Comparison of ENCODE assay signal across 21 cellular contexts in genomic region chr2:47022399-47022798, GRCh38.
DNase-seq lines count a peak whose midpoint lies in the region; ATAC-seq and TF ChIP-seq lines count a peak whose summit lies in the region.
"Had no signal": no experiment of that assay in that cellular context is flagged by ENCODE, and none has a peak within 500 bp of the region (broad histone marks: within the 10 kb centered on the region; RNA-seq: fewer than 3 reads in every experiment).

No MANE protein-coding gene starts in this region.

- CTCF ChIA-PET in CD8-positive, alpha-beta T cell (lab: Charles Lee) = interaction anchor here (1.0 kb wide), 1 partner anchor 11 kb away, joined by 3 read pairs; no protein-coding TSS in a partner anchor

- POLR2A ChIA-PET in CD8-positive, alpha-beta T cell (lab: Charles Lee) = no interaction called here

- no peak overlapping the region for H3K4me3 Mint-ChIP-seq in T-helper 2 cell treated with Interferon-gamma antibody and Interleukin-4, amounts not matched to agents 5 μg/mL and 100 μg/mL, for 36 hours
- no peak overlapping the region for H3K4me3 Mint-ChIP-seq in CD8-positive, alpha-beta T cell
- no peak overlapping the region for H3K4me3 Mint-ChIP-seq in activated naive CD8-positive, alpha-beta T cell treated with anti-CD3 and anti-CD28 coated beads for 36 hours
- H3K4me3 Mint-ChIP-seq: activated CD4-positive, alpha-beta memory T cell treated with anti-CD3 and anti-CD28 coated beads for 36 hours; GM23338 had no signal

- no peak for TF ChIP-seq POLR2A in transverse colon (IDR thresholded peaks at IDR 0.05)

- intact Hi-C loops in CD8-positive, alpha-beta T cell (cut with DNase I, micrococcal nuclease) = no loop called here
- intact Hi-C loops in transverse colon (cut with DNase I; ENCODE audit: low total_unique reads) = no loop called here

- 92% methylated on average over 10 of the region's 10 CpGs; no CpG with 5 or more reads in 1 of the 2 donors for WGBS in transverse colon (ENCODE audit: low coverage in 1 of 2), 2 donors

- no peak for ATAC-seq in CD8-positive, alpha-beta T cell
- ATAC-seq in HG03432 (IDR thresholded peaks at IDR 0.05; ENCODE audit: unreplicated experiment) = no peak
- ATAC-seq: GM23338, sciatic nerve, upper lobe of right lung had no signal

- in situ Hi-C loops in transverse colon (cut with MboI; ENCODE audit: low pct_ligation_motif_present in 1 of 4, low pct_unique_long_range_greater_than_20kb in 1 of 4, low sequenced_read_pairs in 3 of 4) (loop anchor here in 1 of 4 donors (25.0 kb wide), 1 partner anchor 140 kb away; the partner anchor contains the start of gene STPG4), ACHN (cut with HindIII; ENCODE audit: low pct_ligation_motif_present, low pct_unique_long_range_greater_than_20kb, low sequenced_read_pairs) (loop anchor here (25.0 kb wide), 2 partner anchors 140 to 290 kb away; partner anchors contain the start of gene STPG4)

- no peaks in the 10 kb centered on the region for H3K79me2 ChIP-seq in osteoblast (ENCODE audit: insufficient read depth, low read length)

- H3K9me3 ChIP-seq in CD8-positive, alpha-beta T cell (ENCODE audit: low read length) = no peaks in the 10 kb centered on the region
- H3K9me3 ChIP-seq in osteoblast (ENCODE audit: low read depth, low read length) = no peaks in the 10 kb centered on the region
- H3K9me3 ChIP-seq in transverse colon = no peaks in the 10 kb centered on the region
- H3K9me3 ChIP-seq: SK-N-SH, upper lobe of right lung had no signal

- H3K9me3 Mint-ChIP-seq in T-helper 2 cell treated with Interferon-gamma antibody and Interleukin-4, amounts not matched to agents 5 μg/mL and 100 μg/mL, for 36 hours = no peaks in the 10 kb centered on the region
- no peaks in the 10 kb centered on the region for H3K9me3 Mint-ChIP-seq in CD8-positive, alpha-beta T cell
- no peaks in the 10 kb centered on the region for H3K9me3 Mint-ChIP-seq in activated naive CD8-positive, alpha-beta T cell treated with anti-CD3 and anti-CD28 coated beads for 36 hours
- H3K9me3 Mint-ChIP-seq: activated CD4-positive, alpha-beta memory T cell treated with anti-CD3 and anti-CD28 coated beads for 36 hours; GM23338 had no signal

- H3K27ac Mint-ChIP-seq in T-helper 2 cell treated with Interferon-gamma antibody and Interleukin-4, amounts not matched to agents 5 μg/mL and 100 μg/mL, for 36 hours = peak overlapping the region; percentile 51
- peak overlapping the region; percentile 85 for H3K27ac Mint-ChIP-seq in CD8-positive, alpha-beta T cell
- H3K27ac Mint-ChIP-seq in activated naive CD8-positive, alpha-beta T cell treated with anti-CD3 and anti-CD28 coated beads for 36 hours = peak overlapping the region; percentile 30
- H3K27ac Mint-ChIP-seq: activated CD4-positive, alpha-beta memory T cell treated with anti-CD3 and anti-CD28 coated beads for 36 hours; GM23338 had no signal

- DNase-seq in T-helper 2 cell treated with Interferon-gamma antibody and Interleukin-4, amounts not matched to agents 5 μg/mL and 100 μg/mL, for 36 hours (ENCODE audit: low spot score) = no peak
- DNase-seq in T-helper 2 cell = no peak
- no peak for DNase-seq in CD8-positive, alpha-beta T cell
- DNase-seq in activated naive CD8-positive, alpha-beta T cell treated with anti-CD3 and anti-CD28 coated beads for 36 hours = no peak
- peak; percentile 58 for DNase-seq in osteoblast (ENCODE audit: insufficient read length, low spot score, missing footprints)
- no peak for DNase-seq in transverse colon
- DNase-seq in ACHN = no peak
- DNase-seq: activated CD4-positive, alpha-beta memory T cell treated with anti-CD3 and anti-CD28 coated beads for 36 hours; caudate nucleus; DMS79; GF-D8; Karpas-422; MV-4-11; NCI-H146; NCI-H69; SK-N-SH; T-helper 9 cell; upper lobe of right lung had no signal

- H3K4me3 ChIP-seq in CD8-positive, alpha-beta T cell (ENCODE audit: low read depth, low read length) = no peak overlapping the region
- H3K4me3 ChIP-seq in osteoblast (ENCODE audit: insufficient read depth, low read length) (no peak overlapping the region), transverse colon (no peak overlapping the region)
- H3K4me3 ChIP-seq: GM23338, upper lobe of right lung had no signal

- H4K20me1 ChIP-seq in osteoblast (ENCODE audit: insufficient read depth, low read length) = peaks cover 10% of the 10 kb centered on the region

- H3K27ac ChIP-seq in CD8-positive, alpha-beta T cell (ENCODE audit: low read depth, low read length) = no peak overlapping the region
- H3K27ac ChIP-seq in osteoblast (ENCODE audit: low read depth, low read length) (no peak overlapping the region), transverse colon (no peak overlapping the region)
- H3K27ac ChIP-seq: upper lobe of right lung had no signal

- no peak overlapping the region for H2AFZ ChIP-seq in osteoblast (ENCODE audit: low read length)
- H2AFZ ChIP-seq: GM23338 had no signal

- H3K27me3 Mint-ChIP-seq in T-helper 2 cell treated with Interferon-gamma antibody and Interleukin-4, amounts not matched to agents 5 μg/mL and 100 μg/mL, for 36 hours (ENCODE audit: low read depth) = no peaks in the 10 kb centered on the region
- no peaks in the 10 kb centered on the region for H3K27me3 Mint-ChIP-seq in CD8-positive, alpha-beta T cell (ENCODE audit: low read depth)
- no peaks in the 10 kb centered on the region for H3K27me3 Mint-ChIP-seq in activated naive CD8-positive, alpha-beta T cell treated with anti-CD3 and anti-CD28 coated beads for 36 hours
- H3K27me3 Mint-ChIP-seq: activated CD4-positive, alpha-beta memory T cell treated with anti-CD3 and anti-CD28 coated beads for 36 hours had no signal

- H3K4me1 ChIP-seq in CD8-positive, alpha-beta T cell (ENCODE audit: insufficient read depth, low read length) = peaks cover 27% of the 10 kb centered on the region
- H3K4me1 ChIP-seq in osteoblast (ENCODE audit: insufficient read depth, low read length) = no peaks in the 10 kb centered on the region
- peaks cover 7 to 17% (median 12%) of the 10 kb centered on the region in 4 donors for H3K4me1 ChIP-seq in transverse colon
- H3K4me1 ChIP-seq: upper lobe of right lung had no signal

- peaks cover 30% of the 10 kb centered on the region for H3K36me3 Mint-ChIP-seq in T-helper 2 cell treated with Interferon-gamma antibody and Interleukin-4, amounts not matched to agents 5 μg/mL and 100 μg/mL, for 36 hours (ENCODE audit: low read depth)
- H3K36me3 Mint-ChIP-seq in CD8-positive, alpha-beta T cell = peaks cover 72% of the 10 kb centered on the region
- peaks cover 24% of the 10 kb centered on the region for H3K36me3 Mint-ChIP-seq in activated naive CD8-positive, alpha-beta T cell treated with anti-CD3 and anti-CD28 coated beads for 36 hours

- TF ChIP-seq CTCF in CD8-positive, alpha-beta T cell (IDR thresholded peaks at IDR 0.05) = no peak
- TF ChIP-seq CTCF in osteoblast (IDR thresholded peaks at IDR 0.05; ENCODE audit: extremely low read depth, low read depth, low read length) (no peak), transverse colon (IDR thresholded peaks at IDR 0.05) (no peak)

- TF ChIP-seq EP300 in transverse colon (IDR thresholded peaks at IDR 0.05; ENCODE audit: low read depth) = no peak

- H3K27me3 ChIP-seq in CD8-positive, alpha-beta T cell (ENCODE audit: insufficient read depth, low read length) = no peaks in the 10 kb centered on the region
- H3K27me3 ChIP-seq in osteoblast (ENCODE audit: insufficient read depth, low read length) (no peaks in the 10 kb centered on the region), transverse colon (no peaks in the 10 kb centered on the region)
- H3K27me3 ChIP-seq: upper lobe of right lung had no signal

- no peaks in the 10 kb centered on the region for H3K4me1 Mint-ChIP-seq in T-helper 2 cell treated with Interferon-gamma antibody and Interleukin-4, amounts not matched to agents 5 μg/mL and 100 μg/mL, for 36 hours (ENCODE audit: low read depth)
- H3K4me1 Mint-ChIP-seq in CD8-positive, alpha-beta T cell (ENCODE audit: low read depth) = peaks cover 25% of the 10 kb centered on the region
- H3K4me1 Mint-ChIP-seq in activated naive CD8-positive, alpha-beta T cell treated with anti-CD3 and anti-CD28 coated beads for 36 hours = peaks cover 23% of the 10 kb centered on the region
- H3K4me1 Mint-ChIP-seq: GM23338 had no signal

- H3K4me2 ChIP-seq in osteoblast (ENCODE audit: insufficient read depth, low read length) = no peak overlapping the region
- H3K4me2 ChIP-seq: GM23338, SK-N-SH had no signal

- peaks cover 24% of the 10 kb centered on the region for H3K36me3 ChIP-seq in CD8-positive, alpha-beta T cell (ENCODE audit: insufficient read depth, low read length)
- H3K36me3 ChIP-seq in osteoblast (ENCODE audit: insufficient read depth, low read length) (peaks cover 85% of the 10 kb centered on the region), transverse colon (peaks cover 0 to 10% (median 0%) of the 10 kb centered on the region in 4 donors)

Comparison
In these comparisons a context has a peak if more than half of its experiments do, and no peak if none do; other contexts are left out.
1. H3K27ac Mint-ChIP-seq: peak in every context shown above with its lines; median percentile 85 in CD8-positive, alpha-beta T cell; 51 in T-helper 2 cell treated with Interferon-gamma antibody and Interleukin-4, amounts not matched to agents 5 μg/mL and 100 μg/mL, for 36 hours; 30 in activated naive CD8-positive, alpha-beta T cell treated with anti-CD3 and anti-CD28 coated beads for 36 hours.